ENCODE assay signal across 32 cellular contexts in genomic region chr12:131477613-131478012, GRCh38.
"Had no signal": no experiment of that assay in that cellular context is flagged by ENCODE, and none has a peak within 500 bp of the region (broad histone marks: within the 10 kb centered on the region; RNA-seq: fewer than 3 reads in every experiment).

No MANE protein-coding gene starts in this region.

- H3K9me3 ChIP-seq: adrenal gland, MG63, SJCRH30 had no signal

- ATAC-seq: activated CD8-positive, alpha-beta T cell treated with anti-CD3 and anti-CD28 coated beads, Interleukin-2, amount 10 ng/mL, durations not matched to agents 7 days and 5 days; activated naive CD4-positive, alpha-beta T cell treated with anti-CD3 and anti-CD28 coated beads, Interleukin-2, amount 50 U/mL, for 72 hours; Panc1 had no signal

- H3K4me3 Mint-ChIP-seq: activated CD8-positive, alpha-beta T cell treated with anti-CD3 and anti-CD28 coated beads, Interleukin-2, amount 10 ng/mL, durations not matched to agents 7 days and 5 days; activated naive CD4-positive, alpha-beta T cell treated with anti-CD3 and anti-CD28 coated beads for 36 hours; activated T-cell treated with anti-CD3 and anti-CD28 coated beads, Interleukin-2, amount 50 U/mL, for 24 hours; activated T-helper 1 cell treated with anti-CD3 and anti-CD28 coated beads, Interleukin-12 subunit alpha, Interleukin-12 subunit beta, Interleukin-2, Interleukin-4 antibody, amounts not matched to agents 30 ng/mL and 10 ng/mL and 1 ng/mL, durations not matched to agents 14 hours and 24 hours and 36 hours; brain had no signal

- H3K4me1 ChIP-seq: adrenal gland, SJCRH30 had no signal

- H3K4me3 ChIP-seq: adrenal gland, MG63, SJCRH30, SK-N-MC had no signal

- H3K36me3 ChIP-seq: adrenal gland, MG63, SJCRH30, WERI-Rb-1 had no signal

- H3K9me3 Mint-ChIP-seq: activated naive CD4-positive, alpha-beta T cell treated with anti-CD3 and anti-CD28 coated beads for 36 hours; activated naive CD4-positive, alpha-beta T cell treated with anti-CD3 and anti-CD28 coated beads, Interleukin-2, amount 50 U/mL, for 72 hours; activated T-cell treated with anti-CD3 and anti-CD28 coated beads, Interleukin-2, amount 50 U/mL, for 24 hours; activated T-helper 1 cell treated with anti-CD3 and anti-CD28 coated beads, Interleukin-12 subunit alpha, Interleukin-12 subunit beta, Interleukin-2, Interleukin-4 antibody, amounts not matched to agents 30 ng/mL and 10 ng/mL and 1 ng/mL, durations not matched to agents 14 hours and 24 hours and 36 hours; brain had no signal

- DNase-seq: activated CD4-positive, alpha-beta T cell treated with anti-CD3 and anti-CD28 coated beads for 1 hour; activated CD4-positive, alpha-beta T cell treated with anti-CD3 and anti-CD28 coated beads for 48 hours; activated CD4-positive, CD25-positive, alpha-beta regulatory T cell; activated CD8-positive, alpha-beta T cell treated with anti-CD3 and anti-CD28 coated beads, Interleukin-2, amount 10 ng/mL, durations not matched to agents 7 days and 5 days; activated gamma-delta T cell treated with Interleukin-2 at 50 U/mL for 16 hours; activated naive CD4-positive, alpha-beta T cell treated with anti-CD3 and anti-CD28 coated beads for 36 hours; activated T-cell treated with anti-CD3 and anti-CD28 coated beads, Interleukin-2, amount 50 U/mL, for 24 hours; central memory CD4-positive, alpha-beta T cell; Kasumi-1; KG1; MG63; NCI-H1048; NCI-H1105 treated with DMSO at 0.1 percent for 48 hours; NCI-H1436; NCI-H1694; NCI-H1930; NCI-H2081 treated with DMSO at 0.1 percent for 48 hours; NCI-H226; NCI-H446 treated with DMSO at 0.1 percent for 48 hours; NCI-H524; NCI-H69; NCI-H82; SHP77; SJCRH30; T1000; WERI-Rb-1 had no signal

- H3K27me3 ChIP-seq: adrenal gland, MG63, SJCRH30 had no signal

- H3K27ac ChIP-seq: adrenal gland, SJCRH30, SK-N-MC, WERI-Rb-1 had no signal

- H3K4me1 Mint-ChIP-seq: brain had no signal

- H3K36me3 Mint-ChIP-seq: activated naive CD4-positive, alpha-beta T cell treated with anti-CD3 and anti-CD28 coated beads, Interleukin-2, amount 50 U/mL, for 72 hours; brain had no signal

- H3K27ac Mint-ChIP-seq: activated CD8-positive, alpha-beta T cell treated with anti-CD3 and anti-CD28 coated beads, Interleukin-2, amount 10 ng/mL, durations not matched to agents 7 days and 5 days; activated naive CD4-positive, alpha-beta T cell treated with anti-CD3 and anti-CD28 coated beads for 36 hours; activated naive CD4-positive, alpha-beta T cell treated with anti-CD3 and anti-CD28 coated beads, Interleukin-2, amount 50 U/mL, for 72 hours; activated T-cell treated with anti-CD3 and anti-CD28 coated beads, Interleukin-2, amount 50 U/mL, for 24 hours; activated T-helper 1 cell treated with anti-CD3 and anti-CD28 coated beads, Interleukin-12 subunit alpha, Interleukin-12 subunit beta, Interleukin-2, Interleukin-4 antibody, amounts not matched to agents 30 ng/mL and 10 ng/mL and 1 ng/mL, durations not matched to agents 14 hours and 24 hours and 36 hours; brain had no signal

- H3K27me3 Mint-ChIP-seq: activated T-cell treated with anti-CD3 and anti-CD28 coated beads, Interleukin-2, amount 50 U/mL, for 24 hours had no signal
